ENCODE assay signal across 23 cellular contexts in genomic region chr1:169995993-169996392, GRCh38.
"Had no signal": no experiment of that assay in that cellular context is flagged by ENCODE, and none has a peak within 500 bp of the region (broad histone marks: within the 10 kb centered on the region; RNA-seq: fewer than 3 reads in every experiment).

No MANE protein-coding gene starts in this region.

- H3K27ac ChIP-seq: colonic mucosa, epithelial cell of prostate, esophagus squamous epithelium, gastrocnemius medialis, heart right ventricle, left lung, lower lobe of right lung had no signal

- H3K4me3 ChIP-seq: colonic mucosa, esophagus squamous epithelium, gastrocnemius medialis, heart right ventricle, left lung, lower lobe of right lung had no signal

- FAIRE-seq: endometrium, islet of Langerhans had no signal

- ATAC-seq: effector memory CD8-positive, alpha-beta T cell; esophagus mucosa; gastrocnemius medialis; heart right ventricle; left lung; left ventricle myocardium superior; lower lobe of right lung had no signal

- H3K4me1 ChIP-seq: colonic mucosa, gastrocnemius medialis, left lung, lower lobe of right lung had no signal

- H3K36me3 ChIP-seq: colonic mucosa, gastrocnemius medialis, left lung, lower lobe of right lung had no signal

- H3K27me3 ChIP-seq: colonic mucosa, esophagus squamous epithelium, gastrocnemius medialis, heart right ventricle, left lung had no signal

- H3K9me3 ChIP-seq: colonic mucosa, esophagus squamous epithelium, gastrocnemius medialis, heart right ventricle, left lung, lower lobe of right lung had no signal

- DNase-seq: colonic mucosa; cortex of kidney; effector CD8-positive, alpha-beta T cell; effector memory CD8-positive, alpha-beta T cell; endodermal cell; erythroblast; esophagus squamous epithelium; foreskin melanocyte; gastrocnemius medialis; glutamatergic neuron; head of caudate nucleus; heart right ventricle; hippocampal formation; left lung; left ventricle myocardium superior; lower lobe of right lung; mesenchymal stem cell; midbrain; naive B cell had no signal
